1 cellular context compared by ENCODE assay signal in genomic region chr22:25388866-25389540, GRCh38.
TF ChIP-seq lines count a peak whose summit lies in the region.

No MANE protein-coding gene starts in this region.

TF ChIP-seq in GM23338, 12 proteins besides CTCF, POLR2A, EP300 and RAD21 (continued from another document):
- TF ChIP-seq ZNF462 (CRISPR knock-in tag; IDR thresholded peaks at IDR 0.05): no peak
